Comparison of ENCODE assay signal across 11 cellular contexts in genomic region chr1:9821710-9822109, GRCh38. TPM values are rescaled to one million over a fixed set of nuclear protein-coding genes. Genes with fewer than 3 reads are reported as not detected.
DNase-seq lines count a peak whose midpoint lies in the region; ATAC-seq and TF ChIP-seq lines count a peak whose summit lies in the region.
"Had no signal": no experiment of that assay in that cellular context is flagged by ENCODE, and none has a peak within 500 bp of the region (broad histone marks: within the 10 kb centered on the region; RNA-seq: fewer than 3 reads in every experiment).

No MANE protein-coding gene starts in this region.

- TF ChIP-seq CTCF in fibroblast of pulmonary artery (IDR thresholded peaks at IDR 0.05; ENCODE audit: low read length, missing control alignments): no peak

- no peak overlapping the region for H3K27ac Mint-ChIP-seq in activated naive CD4-positive, alpha-beta T cell treated with anti-CD3 and anti-CD28 coated beads for 36 hours
- peak overlapping the region in 1 of 2 donors; percentile 86 for H3K27ac Mint-ChIP-seq in T-cell
- no peak overlapping the region for H3K27ac Mint-ChIP-seq in stimulated activated naive B cell treated with anti-CD40 and anti-IgM and Interleukin-4, amounts not matched to agents 10 μg/mL and 1 μg/mL and 100 μg/mL, for 72 hours

- no peaks in the 10 kb centered on the region for H3K36me3 Mint-ChIP-seq in activated naive CD4-positive, alpha-beta T cell treated with anti-CD3 and anti-CD28 coated beads for 36 hours (ENCODE audit: low read depth)
- no peaks in the 10 kb centered on the region for H3K36me3 Mint-ChIP-seq in T-cell
- H3K36me3 Mint-ChIP-seq in stimulated activated naive B cell treated with anti-CD40 and anti-IgM and Interleukin-4, amounts not matched to agents 10 μg/mL and 1 μg/mL and 100 μg/mL, for 72 hours: peaks cover 2 to 3% of the 10 kb centered on the region in 2 donors

- POLR2A ChIA-PET in T-cell (lab: Charles Lee): interaction anchor here (0.6 to 0.9 kb wide), 2 partner anchors 9 to 335 kb away, joined by 5 to 8 read pairs; no protein-coding TSS in a partner anchor

- H3K9me3 Mint-ChIP-seq in activated naive CD4-positive, alpha-beta T cell treated with anti-CD3 and anti-CD28 coated beads for 36 hours: no peaks in the 10 kb centered on the region
- no peaks in the 10 kb centered on the region for H3K9me3 Mint-ChIP-seq in T-cell
- H3K9me3 Mint-ChIP-seq in stimulated activated naive B cell treated with anti-CD40 and anti-IgM and Interleukin-4, amounts not matched to agents 10 μg/mL and 1 μg/mL and 100 μg/mL, for 72 hours: no peaks in the 10 kb centered on the region

- H3K27me3 Mint-ChIP-seq in activated naive CD4-positive, alpha-beta T cell treated with anti-CD3 and anti-CD28 coated beads for 36 hours (ENCODE audit: low read depth): peaks cover 14% of the 10 kb centered on the region
- H3K27me3 Mint-ChIP-seq in T-cell: no peaks in the 10 kb centered on the region
- no peaks in the 10 kb centered on the region for H3K27me3 Mint-ChIP-seq in stimulated activated naive B cell treated with anti-CD40 and anti-IgM and Interleukin-4, amounts not matched to agents 10 μg/mL and 1 μg/mL and 100 μg/mL, for 72 hours

- CTCF ChIA-PET in activated naive CD4-positive, alpha-beta T cell treated with anti-CD3 and anti-CD28 coated beads for 36 hours (lab: Charles Lee): interaction anchor here (0.6 to 1.5 kb wide), 2 partner anchors 36 to 226 kb away, joined by 3 to 9 read pairs; no protein-coding TSS in a partner anchor
- CTCF ChIA-PET in T-cell (lab: Charles Lee): interaction anchor here (0.9 to 2.3 kb wide), 2 partner anchors 37 to 46 kb away, joined by 3 to 12 read pairs; no protein-coding TSS in a partner anchor

- H3K4me1 Mint-ChIP-seq in activated naive CD4-positive, alpha-beta T cell treated with anti-CD3 and anti-CD28 coated beads for 36 hours (ENCODE audit: low read depth): peaks cover 39% of the 10 kb centered on the region
- H3K4me1 Mint-ChIP-seq in T-cell: peaks cover 37 to 57% (median 48%) of the 10 kb centered on the region in 3 donors
- H3K4me1 Mint-ChIP-seq in stimulated activated naive B cell treated with anti-CD40 and anti-IgM and Interleukin-4, amounts not matched to agents 10 μg/mL and 1 μg/mL and 100 μg/mL, for 72 hours: peaks cover 27 to 46% of the 10 kb centered on the region in 2 donors

- intact Hi-C loops in activated naive CD4-positive, alpha-beta T cell treated with anti-CD3 and anti-CD28 coated beads for 36 hours (cut with micrococcal nuclease): no loop called here

- peak overlapping the region; percentile 94 for H3K4me3 Mint-ChIP-seq in activated naive CD4-positive, alpha-beta T cell treated with anti-CD3 and anti-CD28 coated beads for 36 hours
- H3K4me3 Mint-ChIP-seq in T-cell: peak overlapping the region; percentile 92 to 97 (median 93)
- H3K4me3 Mint-ChIP-seq in stimulated activated naive B cell treated with anti-CD40 and anti-IgM and Interleukin-4, amounts not matched to agents 10 μg/mL and 1 μg/mL and 100 μg/mL, for 72 hours: peak overlapping the region; percentile 91 to 93

- ATAC-seq in T-cell (replicated peaks in 1 of 4): no peak
- ATAC-seq in stimulated activated naive B cell treated with anti-CD40 and anti-IgM and Interleukin-4, amounts not matched to agents 10 μg/mL and 1 μg/mL and 100 μg/mL, for 72 hours (replicated peaks): no peak
- no peak for ATAC-seq in GM19023 (IDR thresholded peaks at IDR 0.05; ENCODE audit: unreplicated experiment)
- no peak for ATAC-seq in GM18873 (IDR thresholded peaks at IDR 0.05; ENCODE audit: low FRiP score, unreplicated experiment)

- H3K4me3 ChIP-seq in fibroblast of pulmonary artery (replicated peaks; ENCODE audit: low read depth, low read length): peak overlapping the region; percentile 83

- DNase-seq in activated naive CD4-positive, alpha-beta T cell treated with anti-CD3 and anti-CD28 coated beads for 36 hours: no peak
- no peak for DNase-seq in activated naive CD4-positive, alpha-beta T cell (lab: John Stamatoyannopoulos, UW)
- DNase-seq in T-cell: no peak
- no peak for DNase-seq in fibroblast of pulmonary artery (ENCODE audit: low read depth)
- no peak for DNase-seq in stimulated activated naive B cell treated with anti-CD40 and anti-IgM and Interleukin-4, amounts not matched to agents 10 μg/mL and 1 μg/mL and 100 μg/mL, for 72 hours
- DNase-seq in NCI-H526 (lab: John Stamatoyannopoulos, UW): no peak
- DNase-seq: NCI-H1694, ovary, Peyer's patch had no signal

RNA-seq across cellular contexts. Expression of gene CLSTN1, which starts 2.1 kb away (rescaled TPM):
- total RNA-seq in activated naive CD4-positive, alpha-beta T cell treated with anti-CD3 and anti-CD28 coated beads for 36 hours: 10 to 100 TPM; 24.0 to 24.9 TPM
- total RNA-seq in T-cell: 100 to 1,000 TPM in 2 of 5 donors, 10 to 100 TPM in 3; 84.6 to 105 (median 91.2) TPM
